18 cellular contexts compared by ENCODE assay signal in genomic region chr11:98545544-98546175, GRCh38.
"Had no signal": no experiment of that assay in that cellular context is flagged by ENCODE, and none has a peak within 500 bp of the region (broad histone marks: within the 10 kb centered on the region; RNA-seq: fewer than 3 reads in every experiment).

No MANE protein-coding gene starts in this region.

- ATAC-seq: esophagus mucosa, right cardiac atrium had no signal

- DNase-seq: cortex of kidney; dorsolateral prefrontal cortex; effector memory CD4-positive, alpha-beta T cell; heart left ventricle; hippocampal formation; left ventricle myocardium inferior; lower lobe of right lung; mesenchymal stem cell; naive B cell; right cardiac atrium; small intestine; stimulated activated CD4-positive, alpha-beta T cell treated with anti-CD3 and anti-CD28 coated beads, Interleukin-12 subunit alpha, Interleukin-12 subunit beta, amount 100 ng/mL, for 4 hours; stimulated activated naive CD4-positive, alpha-beta T cell; stomach; substantia nigra; transverse colon had no signal

- H3K4me1 ChIP-seq: heart left ventricle, left ventricle myocardium inferior, lower lobe of right lung, stomach, transverse colon had no signal

- H3K27me3 Mint-ChIP-seq: naive B cell had no signal

- H3K27me3 ChIP-seq: dorsolateral prefrontal cortex, heart left ventricle, stomach, transverse colon had no signal

- H3K9me3 ChIP-seq: lower lobe of right lung, thoracic aorta, transverse colon had no signal

- H3K4me1 Mint-ChIP-seq: naive B cell had no signal

- H3K4me3 Mint-ChIP-seq: naive B cell had no signal

- H3K4me3 ChIP-seq: dorsolateral prefrontal cortex, heart left ventricle, left ventricle myocardium inferior, lower lobe of right lung, stomach, thoracic aorta, transverse colon had no signal

- H3K36me3 ChIP-seq: heart left ventricle, left ventricle myocardium inferior, lower lobe of right lung, stomach, thoracic aorta, transverse colon had no signal

- H3K36me3 Mint-ChIP-seq: naive B cell had no signal

- H3K27ac ChIP-seq: dorsolateral prefrontal cortex, heart left ventricle, left ventricle myocardium inferior, lower lobe of right lung, stomach, thoracic aorta, transverse colon had no signal
